In the genomic region with DNA sequence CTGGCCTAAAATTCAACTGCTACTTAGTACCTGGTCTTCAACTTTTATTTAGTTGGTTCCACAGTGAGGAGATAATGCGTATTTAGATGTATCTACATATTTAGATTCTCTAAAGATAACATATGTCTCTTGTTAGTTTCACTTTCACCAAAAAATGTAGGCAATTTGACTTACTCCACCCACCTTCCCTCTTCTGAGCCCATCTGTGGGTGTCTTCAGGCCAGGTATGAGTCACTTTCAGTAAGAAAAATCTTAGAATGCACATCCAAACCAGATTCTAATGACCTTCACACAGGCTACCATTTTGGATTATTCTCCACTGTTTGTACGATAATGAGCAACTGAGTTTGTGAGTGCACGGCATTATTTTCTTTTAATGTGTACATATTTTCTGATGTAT, we compare ENCODE assay signal across 12 cellular contexts.
DNase-seq lines count a peak whose midpoint lies in the region; ATAC-seq and TF ChIP-seq lines count a peak whose summit lies in the region.
"Had no signal": no experiment of that assay in that cellular context is flagged by ENCODE, and none has a peak within 500 bp of the region (broad histone marks: within the 10 kb centered on the region; RNA-seq: fewer than 3 reads in every experiment).

No MANE protein-coding gene starts in this region.

- no peak for TF ChIP-seq EP300 in suprapubic skin (IDR thresholded peaks at IDR 0.05)

- H4K20me1 ChIP-seq in DND-41 (ENCODE audit: insufficient read depth, low read length) = no peaks in the 10 kb centered on the region
- H4K20me1 ChIP-seq in MM.1S (ENCODE audit: insufficient read depth, low read length) = no peaks in the 10 kb centered on the region

- H3K36me3 Mint-ChIP-seq in nephron progenitor cell (ENCODE audit: low read depth) = no peaks in the 10 kb centered on the region

- H3K27ac ChIP-seq in DND-41 (ENCODE audit: low read length) (peak overlapping the region; percentile 36; the same call in 1 of the 2 replicates), MM.1S (ENCODE audit: low read length) (peak overlapping the region; percentile 19; the same call in 1 of the 2 replicates), suprapubic skin (no peak overlapping the region)

- TF ChIP-seq CTCF in DND-41 (IDR thresholded peaks at IDR 0.05; ENCODE audit: borderline replicate concordance, extremely low read depth, low read length, poor library complexity, severe bottlenecking) = no peak
- no peak for TF ChIP-seq CTCF in MM.1S (IDR thresholded peaks at IDR 0.05; ENCODE audit: low read length)
- TF ChIP-seq CTCF in suprapubic skin (IDR thresholded peaks at IDR 0.05) = no peak
- no peak for TF ChIP-seq CTCF in nephron progenitor cell (IDR thresholded peaks at IDR 0.05)

- H3K9me3 ChIP-seq in DND-41 (ENCODE audit: insufficient read depth, low read length, severe bottlenecking) (no peaks in the 10 kb centered on the region), MM.1S (replicated peaks; ENCODE audit: insufficient read depth, low read length) (no peaks in the 10 kb centered on the region), suprapubic skin (no peaks in the 10 kb centered on the region)

- no peak overlapping the region for H3K4me3 Mint-ChIP-seq in nephron progenitor cell
- H3K4me3 Mint-ChIP-seq: activated T-helper 17 cell treated with anti-CD3 and anti-CD28 coated beads, Interleukin-2, amount 50 U/mL, for 72 hours; H9 had no signal

- H3K27me3 Mint-ChIP-seq in nephron progenitor cell (ENCODE audit: low read depth, poor library complexity) = no peaks in the 10 kb centered on the region
- H3K27me3 Mint-ChIP-seq: activated T-helper 17 cell treated with anti-CD3 and anti-CD28 coated beads, Interleukin-2, amount 50 U/mL, for 72 hours had no signal

- H3K79me2 ChIP-seq in DND-41 (ENCODE audit: insufficient read depth, low read length) (no peaks in the 10 kb centered on the region), MM.1S (ENCODE audit: low read length) (no peaks in the 10 kb centered on the region)

- no peak overlapping the region for H3K27ac Mint-ChIP-seq in nephron progenitor cell
- H3K27ac Mint-ChIP-seq: activated T-helper 17 cell treated with anti-CD3 and anti-CD28 coated beads, Interleukin-2, amount 50 U/mL, for 72 hours; H9 had no signal

- H3K4me2 ChIP-seq in DND-41 (ENCODE audit: insufficient read depth, low read length) = peak overlapping the region; percentile 39; the same call in 1 of the 2 replicates
- H3K4me2 ChIP-seq in MM.1S (ENCODE audit: low read depth, low read length) = peak overlapping the region; percentile 25

- H3K9ac ChIP-seq in DND-41 (ENCODE audit: low read depth, low read length) = no peak overlapping the region
- no peak overlapping the region for H3K9ac ChIP-seq in MM.1S (ENCODE audit: low read length)

- H3K4me1 ChIP-seq in DND-41 (ENCODE audit: insufficient read depth, low read length) (peaks cover 36% of the 10 kb centered on the region), MM.1S (ENCODE audit: low read length) (peaks cover 17% of the 10 kb centered on the region), suprapubic skin (no peaks in the 10 kb centered on the region)

- H2AFZ ChIP-seq in DND-41 (ENCODE audit: low read depth, low read length) (peak overlapping the region; percentile 29), MM.1S (ENCODE audit: low read length) (peak overlapping the region; percentile 35)

- H3K9me2 ChIP-seq in MM.1S (replicated peaks; ENCODE audit: insufficient read depth, low read length) = no peaks in the 10 kb centered on the region

- H3K36me3 ChIP-seq in DND-41 (ENCODE audit: insufficient read depth, low read length) (no peaks in the 10 kb centered on the region), MM.1S (replicated peaks; ENCODE audit: insufficient read depth, low read length) (no peaks in the 10 kb centered on the region), suprapubic skin (no peaks in the 10 kb centered on the region)

- peak; percentile 80 for ATAC-seq in DND-41 (ENCODE audit: insufficient read depth, low read depth)
- ATAC-seq in GM19025 (IDR thresholded peaks at IDR 0.05; ENCODE audit: low read depth, unreplicated experiment) = peak; percentile 53
- ATAC-seq in HG02884 (IDR thresholded peaks at IDR 0.05; ENCODE audit: unreplicated experiment) = peak; percentile 85
- ATAC-seq: activated T-helper 17 cell treated with anti-CD3 and anti-CD28 coated beads, Interleukin-2, amount 50 U/mL, for 72 hours; esophagus mucosa; Right ventricle myocardium inferior had no signal

- H3K27me3 ChIP-seq in DND-41 (ENCODE audit: insufficient read depth, low read length, poor library complexity) (no peaks in the 10 kb centered on the region), MM.1S (replicated peaks; ENCODE audit: insufficient read depth, low read length) (no peaks in the 10 kb centered on the region), suprapubic skin (no peaks in the 10 kb centered on the region)

- H3K4me3 ChIP-seq in DND-41 (ENCODE audit: low read depth in 1 of 2, low read length in 2 of 2) (no peak overlapping the region), MM.1S (ENCODE audit: low read length) (no peak overlapping the region), suprapubic skin (no peak overlapping the region)

- H3K4me1 Mint-ChIP-seq in nephron progenitor cell = no peaks in the 10 kb centered on the region
- H3K4me1 Mint-ChIP-seq: activated T-helper 17 cell treated with anti-CD3 and anti-CD28 coated beads, Interleukin-2, amount 50 U/mL, for 72 hours had no signal

- DNase-seq in DND-41 (peak; percentile 27), MM.1S (peak; percentile 86), suprapubic skin (ENCODE audit: low spot score in 2 of 2) (no peak), NCI-H146 (lab: John Stamatoyannopoulos, UW) (no peak), NCI-H2196 (lab: John Stamatoyannopoulos, UW; ENCODE audit: unreplicated experiment) (no peak), nephron progenitor cell (no peak)
- DNase-seq: H9 had no signal

- WGBS in suprapubic skin = 85% methylated on average over 3 of the region's 3 CpGs

- 0 out of 2 replicates have a peak, but pooled peaks cover 5% of the 10 kb centered on the region for H3F3A ChIP-seq in MM.1S (ENCODE audit: insufficient read depth, low read length)

- H3K9me3 Mint-ChIP-seq in nephron progenitor cell = no peaks in the 10 kb centered on the region
- H3K9me3 Mint-ChIP-seq: H9 had no signal

- no peak for TF ChIP-seq POLR2A in suprapubic skin (IDR thresholded peaks at IDR 0.05)

Comparison
In these comparisons a context has a peak if more than half of its experiments do, and no peak if none do; other contexts are left out.
1. DNase-seq: peak in DND-41 (single experiment) and MM.1S (single experiment); none in suprapubic skin (0 of 2), NCI-H146 (single experiment), NCI-H2196 (single experiment) and nephron progenitor cell (single experiment).
2. Peak in every context shown above with its lines, with median percentiles within 50 percentile points of each other: ATAC-seq.